In the genomic region with DNA sequence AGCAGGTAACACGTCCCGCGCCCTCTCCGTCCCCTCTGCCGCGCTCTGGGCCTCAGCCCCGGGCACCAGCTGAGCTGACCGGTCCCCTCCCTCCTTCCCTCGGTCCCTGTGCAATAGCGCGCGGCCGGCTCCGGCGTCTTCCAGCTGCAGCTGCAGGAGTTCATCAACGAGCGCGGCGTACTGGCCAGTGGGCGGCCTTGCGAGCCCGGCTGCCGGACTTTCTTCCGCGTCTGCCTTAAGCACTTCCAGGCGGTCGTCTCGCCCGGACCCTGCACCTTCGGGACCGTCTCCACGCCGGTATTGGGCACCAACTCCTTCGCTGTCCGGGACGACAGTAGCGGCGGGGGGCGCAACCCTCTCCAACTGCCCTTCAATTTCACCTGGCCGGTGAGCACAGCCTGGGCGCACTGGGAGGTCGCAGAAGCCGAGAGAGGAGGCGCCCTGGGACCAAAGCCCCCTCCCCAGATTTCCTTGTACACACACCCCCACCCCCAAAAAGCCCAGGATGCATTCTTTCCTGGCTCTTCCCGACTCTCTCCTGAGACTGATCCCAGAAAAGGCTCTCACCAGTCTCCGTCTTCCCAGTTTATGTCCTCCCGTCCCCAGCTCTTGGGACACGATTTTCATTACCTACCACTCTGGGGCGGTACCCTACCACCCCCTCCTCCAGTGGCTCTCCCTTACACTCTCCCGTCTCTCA, we compare ENCODE assay signal across 8 cellular contexts. TPM values are rescaled to one million over a fixed set of nuclear protein-coding genes. Genes with fewer than 3 reads are reported as not detected.
A peak's percentile ranks its signal among the peaks of the same experiment; 100 is the strongest.
DNase-seq lines count a peak whose midpoint lies in the region; TF ChIP-seq lines count a peak whose summit lies in the region.

No MANE protein-coding gene starts in this region.

- CTCF ChIA-PET in GM10248 (lab: Yijun Ruan, JAX) (interaction anchor here (1.4 to 13.4 kb wide), 12 partner anchors 8 to 256 kb away, joined by 3 to 167 read pairs (median 16); a partner anchor contains a TSS), RWPE1 (lab: Yijun Ruan, JAX) (interaction anchor here (0.5 to 2.6 kb wide), 22 partner anchors 11 to 651 kb away, joined by 3 to 26 read pairs (median 4); no protein-coding TSS in a partner anchor)

- no peak overlapping the region for H2AFZ ChIP-seq in OCI-LY1 (ENCODE audit: low read length)

- peaks cover 10% of the 10 kb centered on the region for H3K27me3 ChIP-seq in OCI-LY1 (ENCODE audit: insufficient read depth, low read length)
- peaks cover 17 to 36% of the 10 kb centered on the region in 2 donors for H3K27me3 ChIP-seq in duodenal mucosa (ENCODE audit: control insufficient read depth in 1 of 2, insufficient read depth in 2 of 2, low read length in 2 of 2)

- peak overlapping the region; percentile 62 for H3K4me3 ChIP-seq in OCI-LY1 (ENCODE audit: low read depth, low read length, poor library complexity, severe bottlenecking)
- peak overlapping the region; percentile 60 to 75 for H3K4me3 ChIP-seq in duodenal mucosa (ENCODE audit: low read depth in 1 of 2, low read length in 2 of 2)
- peak overlapping the region; percentile 38 for H3K4me3 ChIP-seq in mesodermal cell (ENCODE audit: extremely low read depth, insufficient read depth, low read length, poor library complexity, severe bottlenecking)

- no peaks in the 10 kb centered on the region for H3K9me2 ChIP-seq in OCI-LY1 (ENCODE audit: low read depth, low read length)

- peak overlapping the region; percentile 88 for H3K4me2 ChIP-seq in OCI-LY1 (ENCODE audit: low read length)

- H3K9me3 ChIP-seq in OCI-LY1 (ENCODE audit: low read length) = no peaks in the 10 kb centered on the region
- no peaks in the 10 kb centered on the region for H3K9me3 ChIP-seq in duodenal mucosa (ENCODE audit: control insufficient read depth in 1 of 2, low read length in 2 of 2)
- H3K9me3 ChIP-seq in mesodermal cell (ENCODE audit: control insufficient read depth, low read length) = no peaks in the 10 kb centered on the region

- WGBS in mesodermal cell (ENCODE audit: insufficient coverage in 2 of 2), 2 experiments = 1 to 2% methylated on average over 37 to 47 of the region's 50 CpGs

- no peaks in the 10 kb centered on the region for H3F3A ChIP-seq in OCI-LY1 (ENCODE audit: insufficient read depth, low read length)

- H3K36me3 ChIP-seq in OCI-LY1 (ENCODE audit: insufficient read depth, low read length) = no peaks in the 10 kb centered on the region
- H3K36me3 ChIP-seq in duodenal mucosa (ENCODE audit: control insufficient read depth in 1 of 2, insufficient read depth in 2 of 2, low read length in 2 of 2) = no peaks in the 10 kb centered on the region
- peaks cover 7% of the 10 kb centered on the region for H3K36me3 ChIP-seq in mesodermal cell (ENCODE audit: control insufficient read depth, insufficient read depth, low read length)

- no peak overlapping the region for H3K9ac ChIP-seq in OCI-LY1 (ENCODE audit: low read length)
- peak overlapping the region; percentile 25 to 54 for H3K9ac ChIP-seq in duodenal mucosa (ENCODE audit: low read depth in 1 of 2, low read length in 2 of 2)

- H3K4me1 ChIP-seq in OCI-LY1 (ENCODE audit: insufficient read depth, low read length, severe bottlenecking) (peaks cover 41% of the 10 kb centered on the region), duodenal mucosa (ENCODE audit: control insufficient read depth in 1 of 2, insufficient read depth in 2 of 2, low read length in 2 of 2) (peaks cover 69 to 79% of the 10 kb centered on the region in 2 donors), mesodermal cell (ENCODE audit: control insufficient read depth, insufficient read depth, low read length, poor library complexity, severe bottlenecking) (peaks cover 25% of the 10 kb centered on the region)

- TF ChIP-seq CTCF in OCI-LY1 (IDR thresholded peaks at IDR 0.05; ENCODE audit: low read length) (no peak), GM10248 (IDR thresholded peaks at IDR 0.05; ENCODE audit: control extremely low read depth, extremely low read depth, low read depth, missing control alignments) (no peak), RWPE1 (conservative IDR thresholded peaks at IDR 0.05; ENCODE audit: low read depth) (no peak)

- POLR2A ChIA-PET in GM10248 (lab: Yijun Ruan, JAX) (no interaction called here), RWPE1 (lab: Yijun Ruan, JAX; ENCODE audit: low non-redundant PET) (no interaction called here)

- no peaks in the 10 kb centered on the region for H3K79me2 ChIP-seq in OCI-LY1 (ENCODE audit: insufficient read depth, low read length)

- DNase-seq in DMS 273 (lab: John Stamatoyannopoulos, UW; ENCODE audit: unreplicated experiment) (peak; percentile 62), DMS 273 treated with DMSO at 0.1 percent for 48 hours (lab: John Stamatoyannopoulos, UW) (no peak), GM10248 (ENCODE audit: extremely low spot score) (no peak), RWPE1 (ENCODE audit: low spot score) (no peak)
- DNase-seq in activated CD8-positive, alpha-beta memory T cell treated with anti-CD3 and anti-CD28 coated beads, Interleukin-2, amount 50 U/mL, for 4 hours = no peak

- no peaks in the 10 kb centered on the region for H4K20me1 ChIP-seq in OCI-LY1 (ENCODE audit: insufficient read depth, low read length)

- no peak overlapping the region for H3K27ac ChIP-seq in OCI-LY1 (ENCODE audit: low read depth, low read length, poor library complexity, severe bottlenecking)
- H3K27ac ChIP-seq in duodenal mucosa (ENCODE audit: low read depth, low read length) = peak overlapping the region; percentile 32
- H3K27ac ChIP-seq in mesodermal cell (ENCODE audit: low read depth, low read length, severe bottlenecking) = no peak overlapping the region
- no peak overlapping the region for H3K27ac ChIP-seq in RWPE1

RNA-seq across cellular contexts. Expression of a gene that starts 0.7 kb away (rescaled TPM):
- 51.5 TPM for polyA plus RNA-seq in mesodermal cell (2013, experiment 1 of 2)
- 31.4 TPM for polyA plus RNA-seq in mesodermal cell (2013, experiment 2 of 2)

RNA-seq across cellular contexts. Expression of a gene that starts 23.4 kb away (rescaled TPM):
- polyA plus RNA-seq in mesodermal cell (2013, experiment 1 of 2) = 18.9 TPM
- polyA plus RNA-seq in mesodermal cell (2013, experiment 2 of 2) = 18.7 TPM

RNA-seq across cellular contexts. Expression of a gene that starts 35.6 kb away (rescaled TPM):
- 15.4 TPM for polyA plus RNA-seq in mesodermal cell (2013, experiment 1 of 2)
- 14.4 TPM for polyA plus RNA-seq in mesodermal cell (2013, experiment 2 of 2)

RNA-seq across cellular contexts. Expression of a gene that starts 55.8 kb away (rescaled TPM):
- polyA plus RNA-seq in mesodermal cell (2013, experiment 1 of 2) = not detected
- polyA plus RNA-seq in mesodermal cell (2013, experiment 2 of 2) = not detected
